1 cellular context compared by ENCODE assay signal in genomic region chr17:81043319-81043724, GRCh38.
TF ChIP-seq lines count a peak whose summit lies in the region.

No MANE protein-coding gene starts in this region.

TF ChIP-seq in HepG2, 621 proteins besides CTCF, POLR2A, EP300 and RAD21 (continued from another document and continues in another):
- TF ChIP-seq, protein P1, sequence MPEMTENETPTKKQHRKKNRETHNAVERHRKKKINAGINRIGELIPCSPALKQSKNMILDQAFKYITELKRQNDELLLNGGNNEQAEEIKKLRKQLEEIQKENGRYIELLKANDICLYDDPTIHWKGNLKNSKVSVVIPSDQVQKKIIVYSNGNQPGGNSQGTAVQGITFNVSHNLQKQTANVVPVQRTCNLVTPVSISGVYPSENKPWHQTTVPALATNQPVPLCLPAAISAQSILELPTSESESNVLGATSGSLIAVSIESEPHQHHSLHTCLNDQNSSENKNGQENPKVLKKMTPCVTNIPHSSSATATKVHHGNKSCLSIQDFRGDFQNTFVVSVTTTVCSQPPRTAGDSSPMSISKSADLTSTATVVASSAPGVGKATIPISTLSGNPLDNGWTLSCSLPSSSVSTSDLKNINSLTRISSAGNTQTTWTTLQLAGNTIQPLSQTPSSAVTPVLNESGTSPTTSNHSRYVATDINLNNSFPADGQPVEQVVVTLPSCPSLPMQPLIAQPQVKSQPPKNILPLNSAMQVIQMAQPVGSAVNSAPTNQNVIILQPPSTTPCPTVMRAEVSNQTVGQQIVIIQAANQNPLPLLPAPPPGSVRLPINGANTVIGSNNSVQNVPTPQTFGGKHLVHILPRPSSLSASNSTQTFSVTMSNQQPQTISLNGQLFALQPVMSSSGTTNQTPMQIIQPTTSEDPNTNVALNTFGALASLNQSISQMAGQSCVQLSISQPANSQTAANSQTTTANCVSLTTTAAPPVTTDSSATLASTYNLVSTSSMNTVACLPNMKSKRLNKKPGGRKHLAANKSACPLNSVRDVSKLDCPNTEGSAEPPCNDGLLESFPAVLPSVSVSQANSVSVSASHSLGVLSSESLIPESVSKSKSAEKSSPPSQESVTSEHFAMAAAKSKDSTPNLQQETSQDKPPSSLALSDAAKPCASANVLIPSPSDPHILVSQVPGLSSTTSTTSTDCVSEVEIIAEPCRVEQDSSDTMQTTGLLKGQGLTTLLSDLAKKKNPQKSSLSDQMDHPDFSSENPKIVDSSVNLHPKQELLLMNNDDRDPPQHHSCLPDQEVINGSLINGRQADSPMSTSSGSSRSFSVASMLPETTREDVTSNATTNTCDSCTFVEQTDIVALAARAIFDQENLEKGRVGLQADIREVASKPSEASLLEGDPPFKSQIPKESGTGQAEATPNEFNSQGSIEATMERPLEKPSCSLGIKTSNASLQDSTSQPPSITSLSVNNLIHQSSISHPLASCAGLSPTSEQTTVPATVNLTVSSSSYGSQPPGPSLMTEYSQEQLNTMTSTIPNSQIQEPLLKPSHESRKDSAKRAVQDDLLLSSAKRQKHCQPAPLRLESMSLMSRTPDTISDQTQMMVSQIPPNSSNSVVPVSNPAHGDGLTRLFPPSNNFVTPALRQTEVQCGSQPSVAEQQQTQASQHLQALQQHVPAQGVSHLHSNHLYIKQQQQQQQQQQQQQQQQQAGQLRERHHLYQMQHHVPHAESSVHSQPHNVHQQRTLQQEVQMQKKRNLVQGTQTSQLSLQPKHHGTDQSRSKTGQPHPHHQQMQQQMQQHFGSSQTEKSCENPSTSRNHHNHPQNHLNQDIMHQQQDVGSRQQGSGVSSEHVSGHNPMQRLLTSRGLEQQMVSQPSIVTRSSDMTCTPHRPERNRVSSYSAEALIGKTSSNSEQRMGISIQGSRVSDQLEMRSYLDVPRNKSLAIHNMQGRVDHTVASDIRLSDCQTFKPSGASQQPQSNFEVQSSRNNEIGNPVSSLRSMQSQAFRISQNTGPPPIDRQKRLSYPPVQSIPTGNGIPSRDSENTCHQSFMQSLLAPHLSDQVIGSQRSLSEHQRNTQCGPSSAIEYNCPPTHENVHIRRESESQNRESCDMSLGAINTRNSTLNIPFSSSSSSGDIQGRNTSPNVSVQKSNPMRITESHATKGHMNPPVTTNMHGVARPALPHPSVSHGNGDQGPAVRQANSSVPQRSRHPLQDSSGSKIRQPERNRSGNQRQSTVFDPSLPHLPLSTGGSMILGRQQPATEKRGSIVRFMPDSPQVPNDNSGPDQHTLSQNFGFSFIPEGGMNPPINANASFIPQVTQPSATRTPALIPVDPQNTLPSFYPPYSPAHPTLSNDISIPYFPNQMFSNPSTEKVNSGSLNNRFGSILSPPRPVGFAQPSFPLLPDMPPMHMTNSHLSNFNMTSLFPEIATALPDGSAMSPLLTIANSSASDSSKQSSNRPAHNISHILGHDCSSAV (CRISPR knock-in tag; IDR thresholded peaks at IDR 0.05; ENCODE audit: borderline replicate concordance), result no peak
- TF ChIP-seq, protein P2, sequence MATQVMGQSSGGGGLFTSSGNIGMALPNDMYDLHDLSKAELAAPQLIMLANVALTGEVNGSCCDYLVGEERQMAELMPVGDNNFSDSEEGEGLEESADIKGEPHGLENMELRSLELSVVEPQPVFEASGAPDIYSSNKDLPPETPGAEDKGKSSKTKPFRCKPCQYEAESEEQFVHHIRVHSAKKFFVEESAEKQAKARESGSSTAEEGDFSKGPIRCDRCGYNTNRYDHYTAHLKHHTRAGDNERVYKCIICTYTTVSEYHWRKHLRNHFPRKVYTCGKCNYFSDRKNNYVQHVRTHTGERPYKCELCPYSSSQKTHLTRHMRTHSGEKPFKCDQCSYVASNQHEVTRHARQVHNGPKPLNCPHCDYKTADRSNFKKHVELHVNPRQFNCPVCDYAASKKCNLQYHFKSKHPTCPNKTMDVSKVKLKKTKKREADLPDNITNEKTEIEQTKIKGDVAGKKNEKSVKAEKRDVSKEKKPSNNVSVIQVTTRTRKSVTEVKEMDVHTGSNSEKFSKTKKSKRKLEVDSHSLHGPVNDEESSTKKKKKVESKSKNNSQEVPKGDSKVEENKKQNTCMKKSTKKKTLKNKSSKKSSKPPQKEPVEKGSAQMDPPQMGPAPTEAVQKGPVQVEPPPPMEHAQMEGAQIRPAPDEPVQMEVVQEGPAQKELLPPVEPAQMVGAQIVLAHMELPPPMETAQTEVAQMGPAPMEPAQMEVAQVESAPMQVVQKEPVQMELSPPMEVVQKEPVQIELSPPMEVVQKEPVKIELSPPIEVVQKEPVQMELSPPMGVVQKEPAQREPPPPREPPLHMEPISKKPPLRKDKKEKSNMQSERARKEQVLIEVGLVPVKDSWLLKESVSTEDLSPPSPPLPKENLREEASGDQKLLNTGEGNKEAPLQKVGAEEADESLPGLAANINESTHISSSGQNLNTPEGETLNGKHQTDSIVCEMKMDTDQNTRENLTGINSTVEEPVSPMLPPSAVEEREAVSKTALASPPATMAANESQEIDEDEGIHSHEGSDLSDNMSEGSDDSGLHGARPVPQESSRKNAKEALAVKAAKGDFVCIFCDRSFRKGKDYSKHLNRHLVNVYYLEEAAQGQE (IDR thresholded peaks at IDR 0.05; ENCODE audit: borderline replicate concordance in 1 of 2, low read depth in 1 of 2, low read length in 2 of 2), result no peak
- no peak for TF ChIP-seq ZSCAN12 (CRISPR knock-in tag; IDR thresholded peaks at IDR 0.05)
- TF ChIP-seq ZNF607 (CRISPR knock-in tag; IDR thresholded peaks at IDR 0.05; ENCODE audit: borderline replicate concordance), result 0 out of 2 replicates have a peak, but pooled peaks have one; percentile 31
- TF ChIP-seq MTA1 (CRISPR knock-in tag; IDR thresholded peaks at IDR 0.05; ENCODE audit: borderline replicate concordance), result 0 out of 2 replicates have a peak, but pooled peaks have one; percentile 40
- peak; percentile 79 for TF ChIP-seq ZNF781 (CRISPR knock-in tag; IDR thresholded peaks at IDR 0.05; ENCODE audit: borderline replicate concordance, not compliant biosample characterization)
- TF ChIP-seq ZNF547 (CRISPR knock-in tag; IDR thresholded peaks at IDR 0.05), result 0 out of 2 replicates have a peak, but pooled peaks have one; percentile 25
- peak; percentile 44 for TF ChIP-seq MED8 (CRISPR knock-in tag; IDR thresholded peaks at IDR 0.05; ENCODE audit: insufficient replicate concordance)
- TF ChIP-seq NFKBIZ (CRISPR knock-in tag; IDR thresholded peaks at IDR 0.05), result no peak
- no peak; the same call in 1 of the 2 replicates for TF ChIP-seq GZF1 (CRISPR knock-in tag; IDR thresholded peaks at IDR 0.05)
- peak; percentile 71; the same call in 1 of the 2 replicates for TF ChIP-seq CAMTA2 (CRISPR knock-in tag; IDR thresholded peaks at IDR 0.05; ENCODE audit: borderline replicate concordance)
- TF ChIP-seq HIVEP1 (CRISPR knock-in tag; IDR thresholded peaks at IDR 0.05), result peak; percentile 74; the same call in 1 of the 2 replicates
- TF ChIP-seq KDM6A (CRISPR knock-in tag; IDR thresholded peaks at IDR 0.05; ENCODE audit: low read depth), result no peak
- peak; percentile 15; the same call in 1 of the 2 replicates for TF ChIP-seq ZNF609 (CRISPR knock-in tag; IDR thresholded peaks at IDR 0.05; ENCODE audit: borderline replicate concordance)
- TF ChIP-seq KAT7 (CRISPR knock-in tag; IDR thresholded peaks at IDR 0.05; ENCODE audit: borderline replicate concordance), result no peak
- no peak for TF ChIP-seq KAT8 (CRISPR knock-in tag; IDR thresholded peaks at IDR 0.05)
- TF ChIP-seq ZNF768 (CRISPR knock-in tag; IDR thresholded peaks at IDR 0.05), result peak; percentile 62; the same call in 1 of the 2 replicates
- 0 out of 2 replicates have a peak, but pooled peaks have one; percentile 4 for TF ChIP-seq SSRP1 (CRISPR knock-in tag; IDR thresholded peaks at IDR 0.05)
- 0 out of 2 replicates have a peak, but pooled peaks have one; percentile 89 for TF ChIP-seq ZNF34 (CRISPR knock-in tag; IDR thresholded peaks at IDR 0.05; ENCODE audit: borderline replicate concordance)
- TF ChIP-seq SMAD3 (CRISPR knock-in tag; IDR thresholded peaks at IDR 0.05), result no peak
- TF ChIP-seq ZNF121 (CRISPR knock-in tag; IDR thresholded peaks at IDR 0.05), result no peak
- TF ChIP-seq MEIS1 (CRISPR knock-in tag; IDR thresholded peaks at IDR 0.05; ENCODE audit: borderline replicate concordance), result peak; percentile 91
- 0 out of 2 replicates have a peak, but pooled peaks have one; percentile 18 for TF ChIP-seq ZBTB42 (CRISPR knock-in tag; IDR thresholded peaks at IDR 0.05)
- TF ChIP-seq ZNF678 (CRISPR knock-in tag; IDR thresholded peaks at IDR 0.05), result 0 out of 2 replicates have a peak, but pooled peaks have one; percentile 47
- TF ChIP-seq, protein P3, sequence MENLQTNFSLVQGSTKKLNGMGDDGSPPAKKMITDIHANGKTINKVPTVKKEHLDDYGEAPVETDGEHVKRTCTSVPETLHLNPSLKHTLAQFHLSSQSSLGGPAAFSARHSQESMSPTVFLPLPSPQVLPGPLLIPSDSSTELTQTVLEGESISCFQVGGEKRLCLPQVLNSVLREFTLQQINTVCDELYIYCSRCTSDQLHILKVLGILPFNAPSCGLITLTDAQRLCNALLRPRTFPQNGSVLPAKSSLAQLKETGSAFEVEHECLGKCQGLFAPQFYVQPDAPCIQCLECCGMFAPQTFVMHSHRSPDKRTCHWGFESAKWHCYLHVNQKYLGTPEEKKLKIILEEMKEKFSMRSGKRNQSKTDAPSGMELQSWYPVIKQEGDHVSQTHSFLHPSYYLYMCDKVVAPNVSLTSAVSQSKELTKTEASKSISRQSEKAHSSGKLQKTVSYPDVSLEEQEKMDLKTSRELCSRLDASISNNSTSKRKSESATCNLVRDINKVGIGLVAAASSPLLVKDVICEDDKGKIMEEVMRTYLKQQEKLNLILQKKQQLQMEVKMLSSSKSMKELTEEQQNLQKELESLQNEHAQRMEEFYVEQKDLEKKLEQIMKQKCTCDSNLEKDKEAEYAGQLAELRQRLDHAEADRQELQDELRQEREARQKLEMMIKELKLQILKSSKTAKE (CRISPR knock-in tag; IDR thresholded peaks at IDR 0.05; ENCODE audit: borderline replicate concordance), result peak; percentile 26
- 0 out of 2 replicates have a peak, but pooled peaks have one; percentile 6 for TF ChIP-seq KDM5A (IDR thresholded peaks at IDR 0.05; ENCODE audit: borderline replicate concordance, low read length)
- TF ChIP-seq NKX3-1 (CRISPR knock-in tag; IDR thresholded peaks at IDR 0.05), result no peak
- no peak for TF ChIP-seq ZNF784 (CRISPR knock-in tag; IDR thresholded peaks at IDR 0.05; ENCODE audit: borderline replicate concordance)
- TF ChIP-seq, protein P4, sequence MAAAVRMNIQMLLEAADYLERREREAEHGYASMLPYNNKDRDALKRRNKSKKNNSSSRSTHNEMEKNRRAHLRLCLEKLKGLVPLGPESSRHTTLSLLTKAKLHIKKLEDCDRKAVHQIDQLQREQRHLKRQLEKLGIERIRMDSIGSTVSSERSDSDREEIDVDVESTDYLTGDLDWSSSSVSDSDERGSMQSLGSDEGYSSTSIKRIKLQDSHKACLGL (CRISPR knock-in tag; IDR thresholded peaks at IDR 0.05), result peak; percentile 76; the same call in 1 of the 2 replicates
- TF ChIP-seq ZBTB20 (CRISPR knock-in tag; IDR thresholded peaks at IDR 0.05; ENCODE audit: borderline replicate concordance, low read depth), result peak; percentile 46; the same call in 1 of the 2 replicates
- TF ChIP-seq ATAD3A (CRISPR knock-in tag; IDR thresholded peaks at IDR 0.05), result no peak
- peak; percentile 67 for TF ChIP-seq ZNF598 (CRISPR knock-in tag; IDR thresholded peaks at IDR 0.05; ENCODE audit: borderline replicate concordance)
- TF ChIP-seq ATF5 (CRISPR knock-in tag; IDR thresholded peaks at IDR 0.05; ENCODE audit: low read depth), result no peak
- TF ChIP-seq ZNF343 (CRISPR knock-in tag; IDR thresholded peaks at IDR 0.05), result peak; percentile 85; the same call in 1 of the 2 replicates
- TF ChIP-seq CEBPG (CRISPR knock-in tag; IDR thresholded peaks at IDR 0.05), result no peak
- no peak for TF ChIP-seq KLF11 (CRISPR knock-in tag; IDR thresholded peaks at IDR 0.05)
